8 cellular contexts compared by ENCODE assay signal in the genomic region with DNA sequence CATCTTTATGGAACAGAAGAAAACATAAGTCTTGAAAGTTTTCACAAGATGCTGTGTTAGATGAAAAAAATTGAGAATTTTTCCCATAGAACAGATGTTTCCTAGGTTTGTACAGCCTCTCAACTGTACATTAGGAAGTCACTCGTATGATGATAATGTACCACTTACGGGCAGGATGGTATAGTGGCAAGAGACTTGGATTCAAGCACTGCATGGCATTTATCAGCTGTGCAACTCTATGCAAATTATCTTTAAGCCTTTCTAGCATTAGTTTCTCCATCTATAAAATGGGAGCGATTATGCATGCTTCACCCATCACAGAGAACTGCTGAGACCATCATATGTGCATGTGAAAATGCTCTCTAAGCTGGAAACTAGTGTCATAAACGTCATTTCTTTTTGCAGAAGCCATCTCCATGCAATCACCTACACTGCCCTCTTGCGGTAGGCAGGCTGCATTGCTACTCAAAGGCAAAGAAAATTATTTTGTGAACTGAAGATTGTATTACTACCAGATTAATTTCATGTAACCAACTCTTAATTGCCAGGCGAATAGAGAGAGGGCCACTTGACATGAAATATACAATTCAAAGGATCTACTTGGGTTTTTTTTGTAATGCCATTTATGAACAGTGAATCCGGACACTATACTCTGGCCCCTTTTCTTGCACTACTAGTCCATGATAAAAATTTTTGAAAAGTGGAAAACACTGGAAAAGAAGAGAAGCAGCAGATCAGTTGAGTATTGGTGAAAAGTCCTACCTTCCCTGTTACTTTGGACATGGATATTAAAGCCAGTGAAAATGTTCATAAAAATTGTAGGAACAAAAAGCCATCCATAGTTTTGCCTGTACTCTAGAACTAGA.
DNase-seq lines count a peak whose midpoint lies in the region; ATAC-seq and TF ChIP-seq lines count a peak whose summit lies in the region.

No MANE protein-coding gene starts in this region.

- DNase-seq in BE2C (peak; percentile 47), GM20000 (ENCODE audit: low spot score) (peak; percentile 46), NCI-H69 (lab: John Stamatoyannopoulos, UW) (peak; percentile 72), fibroblast of mammary gland (ENCODE audit: low read depth) (peak; percentile 62), pons (ENCODE audit: low spot score) (peak; percentile 46), NCI-H226 (no peak)
- DNase-seq in activated CD8-positive, alpha-beta T cell treated with anti-CD3 and anti-CD28 coated beads for 36 hours = peak; percentile 62

- no peaks in the 10 kb centered on the region for H3K27me3 ChIP-seq in BE2C

- H3K4me3 ChIP-seq in BE2C (ENCODE audit: low read depth, low read length) = no peak overlapping the region
- H3K4me3 ChIP-seq in fibroblast of mammary gland (ENCODE audit: control insufficient read depth, low read depth, low read length) = no peak overlapping the region

- H3K9me3 ChIP-seq in BE2C = no peaks in the 10 kb centered on the region

- H3K36me3 ChIP-seq in BE2C = no peaks in the 10 kb centered on the region

- POLR2A ChIA-PET in activated CD8-positive, alpha-beta T cell treated with anti-CD3 and anti-CD28 coated beads for 36 hours (lab: Charles Lee) = no interaction called here

- H3K4me1 ChIP-seq in BE2C = peaks cover 32% of the 10 kb centered on the region

- TF ChIP-seq CTCF in BE2C (IDR thresholded peaks at IDR 0.05; ENCODE audit: low read depth, low read length) (peak; percentile 99), GM20000 (IDR thresholded peaks at IDR 0.05; ENCODE audit: extremely low read depth, missing control alignments) (peak; percentile 97), fibroblast of mammary gland (conservative IDR thresholded peaks at IDR 0.05; ENCODE audit: control insufficient read depth, insufficient read depth, low read depth, low read length) (peak; percentile 100)
- TF ChIP-seq CTCF in activated CD8-positive, alpha-beta T cell treated with anti-CD3 and anti-CD28 coated beads for 36 hours (IDR thresholded peaks at IDR 0.05) = peak; percentile 92

- CTCF ChIA-PET in activated CD8-positive, alpha-beta T cell treated with anti-CD3 and anti-CD28 coated beads for 36 hours (lab: Charles Lee) = interaction anchor here (0.6 to 8.2 kb wide), 27 partner anchors 8 to 882 kb away, joined by 3 to 78 read pairs (median 4); no protein-coding TSS in a partner anchor

- H3K36me3 Mint-ChIP-seq in activated CD8-positive, alpha-beta T cell treated with anti-CD3 and anti-CD28 coated beads for 36 hours (ENCODE audit: low read depth) = no peaks in the 10 kb centered on the region

- ATAC-seq in activated CD8-positive, alpha-beta T cell treated with anti-CD3 and anti-CD28 coated beads for 36 hours = peak; percentile 76
- no peak for ATAC-seq in HG03135 (IDR thresholded peaks at IDR 0.05; ENCODE audit: unreplicated experiment)

- no peak overlapping the region for H3K4me3 Mint-ChIP-seq in activated CD8-positive, alpha-beta T cell treated with anti-CD3 and anti-CD28 coated beads for 36 hours

- intact Hi-C loops in activated CD8-positive, alpha-beta T cell treated with anti-CD3 and anti-CD28 coated beads for 36 hours (cut with micrococcal nuclease) = no loop called here

- no peaks in the 10 kb centered on the region for H3K27me3 Mint-ChIP-seq in activated CD8-positive, alpha-beta T cell treated with anti-CD3 and anti-CD28 coated beads for 36 hours

- no peak overlapping the region for H3K27ac Mint-ChIP-seq in activated CD8-positive, alpha-beta T cell treated with anti-CD3 and anti-CD28 coated beads for 36 hours

- no peaks in the 10 kb centered on the region for H3K4me1 Mint-ChIP-seq in activated CD8-positive, alpha-beta T cell treated with anti-CD3 and anti-CD28 coated beads for 36 hours (ENCODE audit: low read depth)

- H3K9me3 Mint-ChIP-seq in activated CD8-positive, alpha-beta T cell treated with anti-CD3 and anti-CD28 coated beads for 36 hours = no peaks in the 10 kb centered on the region
